Comparison of ENCODE assay signal across 9 cellular contexts in genomic region chr9:41229408-41230401, GRCh38. TPM values are rescaled to one million over a fixed set of nuclear protein-coding genes. Genes with fewer than 3 reads are reported as not detected.
DNase-seq lines count a peak whose midpoint lies in the region; ATAC-seq and TF ChIP-seq lines count a peak whose summit lies in the region.
"Had no signal": no experiment of that assay in that cellular context is flagged by ENCODE, and none has a peak within 500 bp of the region (broad histone marks: within the 10 kb centered on the region; RNA-seq: fewer than 3 reads in every experiment).

No MANE protein-coding gene starts in this region.

- H3K36me3 ChIP-seq in Panc1 (ENCODE audit: control insufficient read depth, insufficient read depth, low read length) (no peaks in the 10 kb centered on the region), sigmoid colon (no peaks in the 10 kb centered on the region)

- in situ Hi-C loops in GM13977 (cut with MboI; ENCODE audit: low pct_unique_long_range_greater_than_20kb, low sequenced_read_pairs, unreplicated experiment), result no loop called here
- in situ Hi-C loops in Panc1 (cut with HindIII; ENCODE audit: low pct_unique_long_range_greater_than_20kb, low sequenced_read_pairs), result no loop called here

- H3K9me3 ChIP-seq in Panc1 (ENCODE audit: control insufficient read depth, insufficient read depth, low read depth, low read length), result no peaks in the 10 kb centered on the region
- H3K9me3 ChIP-seq in sigmoid colon, result peaks cover 0 to 8% (median 0%) of the 10 kb centered on the region in 4 donors

- no TSS peak for BruUV-seq in Panc1 (replicated peaks; lab: Mats Ljungman, UMichigan)

- CTCF ChIA-PET in Panc1 (lab: Charles Lee), result no interaction called here

- intact Hi-C loops in Panc1 (cut with micrococcal nuclease; ENCODE audit: unreplicated experiment), result no loop called here
- intact Hi-C loops in sigmoid colon (cut with DNase I), result no loop called here

- TF ChIP-seq POLR2A in sigmoid colon (IDR thresholded peaks at IDR 0.05), result no peak

- DNase-seq in GM13977 (ENCODE audit: low spot score) (peak; percentile 15), Panc1 (ENCODE audit: low read depth, low spot score) (no peak), foreskin keratinocyte (peak in 1 of 2 donors; percentile 7), sigmoid colon (peak; percentile 69), NCI-H345 (lab: John Stamatoyannopoulos, UW) (no peak), globus pallidus (ENCODE audit: low spot score) (no peak), NCI-H1436 treated with DMSO at 0.1 percent for 48 hours (lab: John Stamatoyannopoulos, UW) (no peak)
- DNase-seq: NCI-H510A had no signal

- no peak for TF ChIP-seq EP300 in sigmoid colon (IDR thresholded peaks at IDR 0.05)

- no peaks in the 10 kb centered on the region for H3K4me1 ChIP-seq in Panc1 (ENCODE audit: control insufficient read depth, insufficient read depth, low read length)
- no peaks in the 10 kb centered on the region for H3K4me1 ChIP-seq in foreskin keratinocyte
- no peaks in the 10 kb centered on the region for H3K4me1 ChIP-seq in sigmoid colon

- H3K27ac ChIP-seq in Panc1 (ENCODE audit: low read length) (no peak overlapping the region), foreskin keratinocyte (no peak overlapping the region), sigmoid colon (no peak overlapping the region)

- ATAC-seq in Panc1 (peak; percentile 60), foreskin keratinocyte (peak; percentile 63), GM21528 (IDR thresholded peaks at IDR 0.05; ENCODE audit: low FRiP score, unreplicated experiment) (no peak)

- no peaks in the 10 kb centered on the region for H3K27me3 ChIP-seq in Panc1 (ENCODE audit: control insufficient read depth, insufficient read depth, low read length)
- no peaks in the 10 kb centered on the region for H3K27me3 ChIP-seq in foreskin keratinocyte
- no peaks in the 10 kb centered on the region for H3K27me3 ChIP-seq in sigmoid colon

- no peak for TF ChIP-seq CTCF in GM13977 (IDR thresholded peaks at IDR 0.05; ENCODE audit: extremely low read depth, insufficient read depth, missing control alignments)
- TF ChIP-seq CTCF in Panc1 (IDR thresholded peaks at IDR 0.05), result no peak
- TF ChIP-seq CTCF in foreskin keratinocyte (conservative IDR thresholded peaks at IDR 0.05), result no peak
- no peak for TF ChIP-seq CTCF in sigmoid colon (IDR thresholded peaks at IDR 0.05)

- H3K4me3 ChIP-seq in Panc1 (ENCODE audit: low read depth in 2 of 2, low read length in 2 of 2) (no peak overlapping the region), sigmoid colon (no peak overlapping the region)

- 63 to 68% methylated on average over 7 of the region's 7 CpGs for WGBS in sigmoid colon, 2 donors

- POLR2A ChIA-PET in Panc1 (lab: Charles Lee), result no interaction called here

RNA-seq across cellular contexts. Expression of gene ZNG1F, which starts 40.6 kb away (rescaled TPM):
- total RNA-seq in Panc1 (2021; ENCODE audit: unreplicated experiment) (5.1 TPM), foreskin keratinocyte (5.2 and 10.1 TPM in 2 replicates), sigmoid colon (10 to 100 TPM in 2 of 4 donors, 1 to 10 TPM in 2; 5.0 to 16.6 (median 9.1) TPM)
- polyA plus RNA-seq in Panc1 (2012; ENCODE audit: insufficient read length), result 1.3 TPM
- polyA plus RNA-seq in foreskin keratinocyte (9.4 and 15.9 TPM in 2 replicates), sigmoid colon (10 to 100 TPM in 1 of 3 donors, 1 to 10 TPM in 2; 6.5 to 11.8 (median 6.6) TPM)

Comparison
In these comparisons a context has a peak if more than half of its experiments do, and no peak if none do; other contexts are left out.
1. DNase-seq: peak in GM13977 (single experiment) and sigmoid colon (single experiment); none in Panc1 (single experiment), NCI-H345 (single experiment), globus pallidus (single experiment) and NCI-H1436 treated with DMSO at 0.1 percent for 48 hours (single experiment).